ENCODE assay signal across 10 cellular contexts in genomic region chr22:17772249-17772962, GRCh38. TPM values are rescaled to one million over a fixed set of nuclear protein-coding genes. Genes with fewer than 3 reads are reported as not detected.
A peak's percentile ranks its signal among the peaks of the same experiment; 100 is the strongest.
DNase-seq lines count a peak whose midpoint lies in the region; ATAC-seq, FAIRE-seq and TF ChIP-seq lines count a peak whose summit lies in the region.
"Had no signal": no experiment of that assay in that cellular context is flagged by ENCODE, and none has a peak within 500 bp of the region (broad histone marks: within the 10 kb centered on the region; RNA-seq: fewer than 3 reads in every experiment).

No MANE protein-coding gene starts in this region.

- peak; percentile 30 for DNase-seq in AG08395 (ENCODE audit: low spot score)
- peak; percentile 37 for DNase-seq in H54 (ENCODE audit: insufficient read length, low spot score)
- DNase-seq in activated CD4-positive, alpha-beta memory T cell treated with anti-CD3 and anti-CD28 coated beads, Interleukin-2, amount 10 ng/mL, durations not matched to agents 7 days and 5 days = no peak
- DNase-seq in germinal center (ENCODE audit: low spot score) = no peak
- DNase-seq in AML-193 (lab: John Stamatoyannopoulos, UW) = no peak
- DNase-seq: erythroblast had no signal

- peaks cover 51% of the 10 kb centered on the region for H3K4me1 Mint-ChIP-seq in activated CD4-positive, alpha-beta memory T cell treated with anti-CD3 and anti-CD28 coated beads, Interleukin-2, amount 10 ng/mL, durations not matched to agents 7 days and 5 days

- no peaks in the 10 kb centered on the region for H3K36me3 Mint-ChIP-seq in activated CD4-positive, alpha-beta memory T cell treated with anti-CD3 and anti-CD28 coated beads, Interleukin-2, amount 10 ng/mL, durations not matched to agents 7 days and 5 days (ENCODE audit: low read depth)

- CTCF ChIA-PET in activated CD4-positive, alpha-beta memory T cell treated with anti-CD3 and anti-CD28 coated beads, Interleukin-2, amount 10 ng/mL, durations not matched to agents 7 days and 5 days (lab: Charles Lee) = interaction anchor here (0.9 to 4.6 kb wide), 3 partner anchors 13 to 304 kb away, joined by 3 to 29 read pairs (median 8); no protein-coding TSS in a partner anchor

- peak overlapping the region; percentile 60 to 78 for H3K27ac ChIP-seq in liver (ENCODE audit: low read depth in 1 of 2, low read length in 2 of 2)
- H3K27ac ChIP-seq: RWPE1 had no signal

- H3K4me3 ChIP-seq in liver (ENCODE audit: low read depth in 1 of 3, low read length in 3 of 3) = no peak overlapping the region

- no peaks in the 10 kb centered on the region for H3K9me3 ChIP-seq in liver (ENCODE audit: control insufficient read depth in 4 of 4, low read length in 3 of 4)

- no peaks in the 10 kb centered on the region for H3K27me3 ChIP-seq in liver (ENCODE audit: control insufficient read depth in 4 of 4, insufficient read depth in 4 of 4, low read length in 3 of 4)

- H3K27me3 Mint-ChIP-seq in activated CD4-positive, alpha-beta memory T cell treated with anti-CD3 and anti-CD28 coated beads, Interleukin-2, amount 10 ng/mL, durations not matched to agents 7 days and 5 days = peaks cover 38% of the 10 kb centered on the region

- FAIRE-seq in H54 (lab: Jason Lieb, UNC) = no peak

- no peak overlapping the region for H3K27ac Mint-ChIP-seq in activated CD4-positive, alpha-beta memory T cell treated with anti-CD3 and anti-CD28 coated beads, Interleukin-2, amount 10 ng/mL, durations not matched to agents 7 days and 5 days

- no peak for TF ChIP-seq POLR2A in H54 (IDR thresholded peaks at IDR 0.05; ENCODE audit: low read depth, low read length)

- ATAC-seq in HG03565 (IDR thresholded peaks at IDR 0.05; ENCODE audit: unreplicated experiment) (no peak), GM21723 (IDR thresholded peaks at IDR 0.05; ENCODE audit: unreplicated experiment) (no peak)

- no peaks in the 10 kb centered on the region for H3K9me3 Mint-ChIP-seq in activated CD4-positive, alpha-beta memory T cell treated with anti-CD3 and anti-CD28 coated beads, Interleukin-2, amount 10 ng/mL, durations not matched to agents 7 days and 5 days

- H3K9ac ChIP-seq in liver (ENCODE audit: low read depth in 1 of 2, low read length in 2 of 2) = no peak overlapping the region

- H3K4me1 ChIP-seq in liver (ENCODE audit: control insufficient read depth in 4 of 4, insufficient read depth in 4 of 4, low read length in 3 of 4) = peaks cover 14 to 67% (median 59%) of the 10 kb centered on the region in 4 donors

- H3K36me3 ChIP-seq in liver (ENCODE audit: control insufficient read depth in 4 of 4, insufficient read depth in 3 of 4, low read depth in 1 of 4, low read length in 3 of 4) = no peaks in the 10 kb centered on the region

- POLR2A ChIA-PET in activated CD4-positive, alpha-beta memory T cell treated with anti-CD3 and anti-CD28 coated beads, Interleukin-2, amount 10 ng/mL, durations not matched to agents 7 days and 5 days (lab: Charles Lee) = interaction anchor here (1.0 to 2.3 kb wide), 3 partner anchors 13 to 305 kb away, joined by 3 to 13 read pairs (median 5); partner anchors contain the start of genes BCL2L13 and PEX26

- no peak for TF ChIP-seq RAD21 in liver (IDR thresholded peaks at IDR 0.05)

- 82% methylated on average over 21 of the region's 21 CpGs for whole genome bisulfite sequencing in liver

- peak overlapping the region; percentile 79 for H3K4me3 Mint-ChIP-seq in activated CD4-positive, alpha-beta memory T cell treated with anti-CD3 and anti-CD28 coated beads, Interleukin-2, amount 10 ng/mL, durations not matched to agents 7 days and 5 days

- TF ChIP-seq CTCF in liver (IDR thresholded peaks at IDR 0.05; ENCODE audit: low read depth, low read length, missing input control) = no peak

TF ChIP-seq in liver, 16 proteins besides CTCF, POLR2A, EP300 and RAD21:
- TF ChIP-seq SP1 (IDR thresholded peaks at IDR 0.05) (no peak), GABPA (IDR thresholded peaks at IDR 0.05 in 1 of 2, conservative IDR thresholded peaks at IDR 0.05 in 1 of 2) (no peak), RXRA (IDR thresholded peaks at IDR 0.05) (no peak), REST (IDR thresholded peaks at IDR 0.05) (no peak), FOXA1 (IDR thresholded peaks at IDR 0.05) (no peak), TAF1 (conservative IDR thresholded peaks at IDR 0.05) (no peak), YY1 (IDR thresholded peaks at IDR 0.05) (no peak), ATF3 (IDR thresholded peaks at IDR 0.05) (no peak), FOXA2 (IDR thresholded peaks at IDR 0.05) (no peak), NR2F2 (IDR thresholded peaks at IDR 0.05) (no peak), MAX (IDR thresholded peaks at IDR 0.05) (no peak), ZBTB33 (IDR thresholded peaks at IDR 0.05) (no peak), EGR1 (IDR thresholded peaks at IDR 0.05; ENCODE audit: low read depth in 2 of 2) (no peak), JUND (IDR thresholded peaks at IDR 0.05) (no peak)

RNA-seq across cellular contexts. Expression of gene BID, which starts 1.9 kb away (rescaled TPM):
- 10 to 100 TPM; 21.4 to 25.7 TPM for total RNA-seq in activated CD4-positive, alpha-beta memory T cell treated with anti-CD3 and anti-CD28 coated beads, Interleukin-2, amount 10 ng/mL, durations not matched to agents 7 days and 5 days
- total RNA-seq in liver = 10 to 100 TPM; 28.7 to 44.5 TPM
- 10 to 100 TPM; 60.7 to 66.9 TPM for polyA plus RNA-seq in liver

Comparison
In these comparisons a context has a peak if more than half of its experiments do, and no peak if none do; other contexts are left out.
1. DNase-seq: peak in AG08395 (single experiment) and H54 (single experiment); none in activated CD4-positive, alpha-beta memory T cell treated with anti-CD3 and anti-CD28 coated beads, Interleukin-2, amount 10 ng/mL, durations not matched to agents 7 days and 5 days (single experiment), germinal center (single experiment) and AML-193 (0 of 2).